8 cellular contexts compared by ENCODE assay signal in genomic region chr5:177454397-177455035, GRCh38. TPM values are rescaled to one million over a fixed set of nuclear protein-coding genes. Genes with fewer than 3 reads are reported as not detected.
DNase-seq lines count a peak whose midpoint lies in the region; FAIRE-seq and TF ChIP-seq lines count a peak whose summit lies in the region.

No MANE protein-coding gene starts in this region.

- H3K4me3 ChIP-seq in SJSA1: peak overlapping the region; percentile 52
- H3K4me3 ChIP-seq in neutrophil (ENCODE audit: low read depth in 1 of 2, low read length in 1 of 2): peak overlapping the region; percentile 81 to 82
- peak overlapping the region in 4 of 5 donors; percentile 57 to 76 (median 68) for H3K4me3 ChIP-seq in subcutaneous abdominal adipose tissue (ENCODE audit: low read depth in 1 of 5, low read length in 5 of 5)

- peak; percentile 91 for DNase-seq in GOT3 (lab: John Stamatoyannopoulos, UW)
- peak; percentile 83 for DNase-seq in LHCN-M2 (ENCODE audit: low read depth)
- DNase-seq in SJSA1 (ENCODE audit: low read depth in 1 of 2, low spot score in 2 of 2): peak; percentile 94 to 96
- DNase-seq in activated naive CD4-positive, alpha-beta T cell treated with Interleukin-2 at 50 U/mL for 16 hours: peak; percentile 94
- DNase-seq in frontal cortex (ENCODE audit: low spot score in 2 of 2): peak; percentile 98

- peak; percentile 99 for TF ChIP-seq CTCF in neutrophil (IDR thresholded peaks at IDR 0.05)

- FAIRE-seq in frontal cortex (lab: Jason Lieb, UNC): no peak

- H3K4me1 ChIP-seq in ES-I3 (ENCODE audit: insufficient read depth, low read length) (peaks cover 17% of the 10 kb centered on the region), SJSA1 (replicated peaks) (peaks cover 27% of the 10 kb centered on the region), neutrophil (ENCODE audit: control insufficient read depth in 1 of 2, insufficient read depth in 1 of 2, low read depth in 1 of 2, low read length in 1 of 2) (peaks cover 37 to 54% of the 10 kb centered on the region in 2 experiments), subcutaneous abdominal adipose tissue (ENCODE audit: control insufficient read depth in 5 of 5, insufficient read depth in 5 of 5, low read length in 5 of 5) (peaks cover 0 to 34% (median 33%) of the 10 kb centered on the region in 5 donors)

- H3K9ac ChIP-seq in ES-I3 (ENCODE audit: low read depth, low read length) (peak overlapping the region; percentile 62), subcutaneous abdominal adipose tissue (ENCODE audit: low read length in 5 of 5) (peak overlapping the region in 3 of 5 donors; percentile 22 to 62 (median 55))

- H3K27me3 ChIP-seq in SJSA1 (replicated peaks) (no peaks in the 10 kb centered on the region), neutrophil (peaks cover 16% of the 10 kb centered on the region), subcutaneous abdominal adipose tissue (ENCODE audit: control insufficient read depth in 5 of 5, insufficient read depth in 4 of 5, low read length in 5 of 5) (peaks cover 23 to 33% (median 26%) of the 10 kb centered on the region in 5 donors)

- H3K36me3 ChIP-seq in ES-I3 (ENCODE audit: insufficient read depth, low read length): no peaks in the 10 kb centered on the region
- H3K36me3 ChIP-seq in SJSA1: peaks cover 34% of the 10 kb centered on the region
- peaks cover 26% of the 10 kb centered on the region for H3K36me3 ChIP-seq in neutrophil
- peaks cover 0 to 17% (median 14%) of the 10 kb centered on the region in 5 donors for H3K36me3 ChIP-seq in subcutaneous abdominal adipose tissue (ENCODE audit: control insufficient read depth in 5 of 5, insufficient read depth in 5 of 5, low read length in 5 of 5)

- H3K9me3 ChIP-seq in ES-I3 (ENCODE audit: control insufficient read depth, insufficient read depth, low read length) (no peaks in the 10 kb centered on the region), SJSA1 (replicated peaks) (peaks cover 2% of the 10 kb centered on the region; the same call in 1 of the 2 replicates), neutrophil (no peaks in the 10 kb centered on the region), subcutaneous abdominal adipose tissue (ENCODE audit: control insufficient read depth in 5 of 5, low read length in 5 of 5) (no peaks in the 10 kb centered on the region)

- peak overlapping the region; percentile 16; the same call in 1 of the 2 replicates for H3K27ac ChIP-seq in SJSA1
- peak overlapping the region; percentile 97 for H3K27ac ChIP-seq in neutrophil
- peak overlapping the region; percentile 46 for H3K27ac ChIP-seq in subcutaneous abdominal adipose tissue (ENCODE audit: low read depth, low read length)

RNA-seq across cellular contexts. Expression of gene PRR7, which starts 7.9 kb away (rescaled TPM):
- total RNA-seq in LHCN-M2 (2014; rRNA removed): 48.0 and 55.4 TPM in 2 replicates
- 15.5 TPM for polyA plus RNA-seq in LHCN-M2 (2012)
- total RNA-seq in SJSA1 (2014; rRNA removed; shearing (Covaris generic)): 7.4 and 12.6 TPM in 2 replicates
- total RNA-seq in frontal cortex: 12.2 TPM

RNA-seq across cellular contexts. Expression of gene DBN1, which starts 18.9 kb away (rescaled TPM):
- total RNA-seq in LHCN-M2 (2014; rRNA removed) (210 and 233 TPM in 2 replicates), frontal cortex (187 TPM)
- polyA plus RNA-seq in LHCN-M2 (2012): 245 TPM
- 147 and 149 TPM in 2 replicates for total RNA-seq in SJSA1 (2014; rRNA removed; shearing (Covaris generic))

RNA-seq across cellular contexts. Expression of gene GRK6, which starts 28.0 kb away (rescaled TPM):
- total RNA-seq in LHCN-M2 (2014; rRNA removed): 23.8 TPM in 2 replicates
- polyA plus RNA-seq in LHCN-M2 (2012): 22.7 TPM
- 103 and 113 TPM in 2 replicates for total RNA-seq in SJSA1 (2014; rRNA removed; shearing (Covaris generic))
- total RNA-seq in frontal cortex: 25.7 TPM

RNA-seq across cellular contexts. Expression of gene PDLIM7, which starts 42.9 kb away (rescaled TPM):
- total RNA-seq in LHCN-M2 (2014; rRNA removed): 252 and 281 TPM in 2 replicates
- 380 TPM for polyA plus RNA-seq in LHCN-M2 (2012)
- total RNA-seq in SJSA1 (2014; rRNA removed; shearing (Covaris generic)): 175 and 274 TPM in 2 replicates
- 6.5 TPM for total RNA-seq in frontal cortex

RNA-seq across cellular contexts. Expression of gene F12, which starts 45.2 kb away (rescaled TPM):
- total RNA-seq in LHCN-M2 (2014; rRNA removed) (3.1 and 3.6 TPM in 2 replicates), frontal cortex (2.4 TPM)
- polyA plus RNA-seq in LHCN-M2 (2012): 1.6 TPM
- total RNA-seq in SJSA1 (2014; rRNA removed; shearing (Covaris generic)): 0.74 and 3.9 TPM in 2 replicates

Comparison
In these comparisons a context has a peak if more than half of its experiments do, and no peak if none do; other contexts are left out.
1. Peak in every context shown above with its lines: DNase-seq, H3K4me3 ChIP-seq and H3K27ac ChIP-seq.
2. H3K27ac ChIP-seq: peak in every context shown above with its lines; median percentile 97 in neutrophil; 46 in subcutaneous abdominal adipose tissue; 16 in SJSA1.